9 cellular contexts compared by ENCODE assay signal in the genomic region with DNA sequence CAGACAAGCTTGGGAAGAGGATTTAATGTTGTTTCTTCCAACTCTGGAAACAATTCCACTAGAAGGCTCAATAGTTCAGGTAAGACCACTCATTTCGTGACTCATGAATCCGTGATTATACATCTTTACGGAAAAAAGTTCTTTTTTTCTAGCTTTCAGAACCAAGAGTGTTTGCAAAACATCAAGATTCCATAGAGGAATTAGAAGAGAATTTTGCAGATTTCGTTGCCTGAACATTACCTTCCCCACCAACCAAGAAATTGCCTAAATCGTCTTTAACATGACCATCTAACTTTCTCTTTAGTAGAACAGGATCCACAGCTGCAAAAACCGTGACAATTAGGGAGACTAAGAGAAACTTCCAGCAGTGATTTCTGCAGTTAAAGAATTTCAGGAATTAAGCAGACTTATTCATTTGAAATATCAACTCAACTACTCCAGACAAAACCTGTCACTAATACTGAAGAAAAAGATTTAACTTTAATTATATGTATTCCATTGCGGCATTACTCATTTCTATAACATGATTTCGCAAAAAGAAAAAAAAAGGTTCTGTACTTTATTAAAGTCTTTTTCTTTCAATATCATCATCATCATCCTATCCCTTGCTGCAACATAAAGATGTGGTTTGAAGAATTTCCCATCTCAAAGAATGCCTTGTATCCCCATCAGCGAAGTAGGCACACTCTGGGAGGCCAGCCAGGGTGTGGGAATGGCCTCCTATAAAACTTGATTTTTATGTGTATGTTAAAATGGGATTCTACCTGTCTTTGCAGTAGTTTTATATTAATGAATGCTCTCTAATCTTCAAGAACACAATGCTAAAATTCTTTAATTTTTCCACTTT. TPM values are rescaled to one million over a fixed set of nuclear protein-coding genes. Genes with fewer than 3 reads are reported as not detected.
DNase-seq lines count a peak whose midpoint lies in the region; ATAC-seq and TF ChIP-seq lines count a peak whose summit lies in the region.
"Had no signal": no experiment of that assay in that cellular context is flagged by ENCODE, and none has a peak within 500 bp of the region (broad histone marks: within the 10 kb centered on the region; RNA-seq: fewer than 3 reads in every experiment).

No MANE protein-coding gene starts in this region.

- DNase-seq in right atrium auricular region (ENCODE audit: low spot score) (no peak), Right ventricle myocardium inferior (ENCODE audit: missing footprints) (no peak), mammary epithelial cell (peak; percentile 46), upper lobe of right lung (no peak), NCI-H1436 (lab: John Stamatoyannopoulos, UW) (no peak)
- no peak for DNase-seq in stimulated activated naive CD4-positive, alpha-beta T cell (lab: John Stamatoyannopoulos, UW)
- DNase-seq: small intestine had no signal

- no peaks in the 10 kb centered on the region for H3K27me3 ChIP-seq in right atrium auricular region
- H3K27me3 ChIP-seq in mammary epithelial cell (ENCODE audit: insufficient read depth, low read length): no peaks in the 10 kb centered on the region
- no peaks in the 10 kb centered on the region for H3K27me3 ChIP-seq in muscle layer of colon (ENCODE audit: control insufficient read depth in 1 of 2, insufficient read depth in 2 of 2, low read length in 2 of 2)
- H3K27me3 ChIP-seq in upper lobe of right lung: no peaks in the 10 kb centered on the region

- dilution Hi-C loops in mammary epithelial cell (cut with HindIII; ENCODE audit: low sequenced_read_pairs): no loop called here

- TF ChIP-seq CTCF in right atrium auricular region (IDR thresholded peaks at IDR 0.05) (no peak), mammary epithelial cell (conservative IDR thresholded peaks at IDR 0.05 in 1 of 2, IDR thresholded peaks at IDR 0.05 in 1 of 2; ENCODE audit: extremely low read depth in 1 of 2, insufficient read depth in 1 of 2, low read depth in 1 of 2, low read length in 2 of 2) (no peak), upper lobe of right lung (IDR thresholded peaks at IDR 0.05) (no peak)

- WGBS in mammary epithelial cell (ENCODE audit: low coverage, missing lambda C conversion rate): 20% methylated on average over 9 of the region's 9 CpGs

- no peak overlapping the region for H3K9ac ChIP-seq in mammary epithelial cell (ENCODE audit: insufficient read depth, low read length)
- no peak overlapping the region for H3K9ac ChIP-seq in muscle layer of colon (ENCODE audit: low read length)

- peaks cover 30% of the 10 kb centered on the region for H3K79me2 ChIP-seq in mammary epithelial cell (ENCODE audit: insufficient read depth, low read length)

- H3K27ac ChIP-seq in right atrium auricular region (peak overlapping the region; percentile 43 to 99), mammary epithelial cell (ENCODE audit: insufficient read depth, low read depth, low read length) (peak overlapping the region; percentile 12), muscle layer of colon (ENCODE audit: low read depth, low read length) (peak overlapping the region; percentile 41), upper lobe of right lung (peak overlapping the region; percentile 24)

- BruUV-seq in mammary epithelial cell (replicated peaks; lab: Mats Ljungman, UMichigan): no TSS peak

- H2AFZ ChIP-seq in mammary epithelial cell (ENCODE audit: low read depth, low read length): peak overlapping the region; percentile 46

- peaks cover 0 to 37% of the 10 kb centered on the region in 2 donors for H3K4me1 ChIP-seq in right atrium auricular region
- H3K4me1 ChIP-seq in mammary epithelial cell (ENCODE audit: insufficient read depth, low read length): peaks cover 31% of the 10 kb centered on the region
- peaks cover 20% of the 10 kb centered on the region for H3K4me1 ChIP-seq in muscle layer of colon (ENCODE audit: insufficient read depth, low read length)
- H3K4me1 ChIP-seq in upper lobe of right lung: peaks cover 11% of the 10 kb centered on the region

- H3K4me2 ChIP-seq in mammary epithelial cell (ENCODE audit: insufficient read depth, low read depth, low read length): peak overlapping the region; percentile 99

- intact Hi-C loops in Right ventricle myocardium inferior (cut with DNase I): loop anchor here (5.0 kb wide), 1 partner anchor 70 kb away; no protein-coding TSS in a partner anchor
- intact Hi-C loops in mammary epithelial cell (cut with micrococcal nuclease): loop anchor here (2.0 to 5.0 kb wide), 2 partner anchors 75 to 264 kb away; no protein-coding TSS in a partner anchor
- intact Hi-C loops in upper lobe of right lung (cut with DNase I): no loop called here

- ATAC-seq in Right ventricle myocardium inferior: no peak
- no peak for ATAC-seq in upper lobe of right lung
- no peak for ATAC-seq in HG03460 (IDR thresholded peaks at IDR 0.05; ENCODE audit: unreplicated experiment)

- in situ Hi-C loops in mammary epithelial cell (cut with MboI; ENCODE audit: low sequenced_read_pairs in 2 of 2): no loop called here

- no peaks in the 10 kb centered on the region for H4K20me1 ChIP-seq in mammary epithelial cell (ENCODE audit: insufficient read depth, low read length)

- CTCF ChIA-PET in mammary epithelial cell (lab: Charles Lee; ENCODE audit: low non-redundant PET): no interaction called here

- H3K4me3 ChIP-seq in right atrium auricular region: peak overlapping the region in 1 of 2 donors; percentile 90
- peak overlapping the region in 2 of 3 experiments; percentile 33 to 39 for H3K4me3 ChIP-seq in mammary epithelial cell (replicated peaks in 1 of 3; ENCODE audit: insufficient read depth in 1 of 3, low read depth in 2 of 3, low read length in 3 of 3)
- H3K4me3 ChIP-seq in muscle layer of colon (ENCODE audit: low read depth in 1 of 2, low read length in 2 of 2): peak overlapping the region in 1 of 2 donors; percentile 7
- peak overlapping the region; percentile 67 for H3K4me3 ChIP-seq in upper lobe of right lung

- H3K36me3 ChIP-seq in right atrium auricular region (no peaks in the 10 kb centered on the region), mammary epithelial cell (ENCODE audit: insufficient read depth, low read length) (no peaks in the 10 kb centered on the region), muscle layer of colon (ENCODE audit: insufficient read depth, low read length) (no peaks in the 10 kb centered on the region), upper lobe of right lung (no peaks in the 10 kb centered on the region)

- H3K9me3 ChIP-seq in right atrium auricular region: no peaks in the 10 kb centered on the region
- H3K9me3 ChIP-seq in mammary epithelial cell (replicated peaks; ENCODE audit: insufficient read depth, low read length): no peaks in the 10 kb centered on the region
- no peaks in the 10 kb centered on the region for H3K9me3 ChIP-seq in muscle layer of colon (ENCODE audit: low read length)
- no peaks in the 10 kb centered on the region for H3K9me3 ChIP-seq in upper lobe of right lung

RNA-seq across cellular contexts. Expression of gene NAB1, which starts 1.9 kb away (rescaled TPM):
- total RNA-seq in right atrium auricular region (10 to 100 TPM; 37.0 to 64.4 TPM), Right ventricle myocardium inferior (27.5 TPM), mammary epithelial cell (10 to 100 TPM; 41.6 to 43.2 TPM), upper lobe of right lung (38.6 TPM)
- 16.0 TPM for polyA plus RNA-seq in mammary epithelial cell
- 87.3 TPM for polyA minus RNA-seq in mammary epithelial cell

Comparison
In these comparisons a context has a peak if more than half of its experiments do, and no peak if none do; other contexts are left out.
1. H3K27ac ChIP-seq: peak in every context shown above with its lines; median percentile 71 in right atrium auricular region; 41 in muscle layer of colon; 24 in upper lobe of right lung; 12 in mammary epithelial cell.